In the genomic region with DNA sequence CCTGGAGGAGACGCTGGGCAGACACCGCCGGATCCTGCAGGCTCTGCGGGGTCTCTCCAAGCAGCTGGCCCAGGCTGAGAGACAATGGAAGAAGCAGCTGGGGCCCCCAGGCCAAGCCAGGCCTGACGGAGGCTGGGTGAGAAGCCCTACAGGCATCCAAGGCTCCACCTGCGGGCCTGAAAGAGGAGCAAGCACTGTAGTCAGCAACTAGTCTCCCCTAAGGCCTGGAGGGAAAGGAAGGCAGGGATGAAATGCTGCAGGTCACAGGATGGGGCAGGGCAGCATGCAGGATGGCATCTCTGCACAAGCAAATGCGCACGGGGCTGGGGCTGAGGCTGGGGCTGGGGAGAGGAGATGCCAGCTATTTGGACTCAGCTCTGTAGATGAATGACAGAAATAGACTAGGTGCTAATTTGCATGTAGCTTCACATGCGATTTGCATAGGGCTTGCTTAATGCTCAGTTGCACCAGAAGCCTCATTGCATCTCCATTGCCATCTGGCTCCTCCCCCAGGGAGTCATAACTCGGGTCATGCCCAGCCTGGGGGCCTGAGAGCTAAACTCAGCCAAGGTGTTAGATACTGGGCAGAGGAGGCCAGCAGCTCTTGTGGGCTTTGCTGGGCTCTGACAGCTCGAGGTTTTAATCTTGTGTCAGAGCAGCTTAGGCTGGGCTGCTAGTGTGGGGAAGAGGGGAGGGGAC, we compare ENCODE assay signal across 10 cellular contexts. TPM values are rescaled to one million over a fixed set of nuclear protein-coding genes. Genes with fewer than 3 reads are reported as not detected.
DNase-seq lines count a peak whose midpoint lies in the region; ATAC-seq and TF ChIP-seq lines count a peak whose summit lies in the region.
"Had no signal": no experiment of that assay in that cellular context is flagged by ENCODE, and none has a peak within 500 bp of the region (broad histone marks: within the 10 kb centered on the region; RNA-seq: fewer than 3 reads in every experiment).

No MANE protein-coding gene starts in this region.

- H3K27ac ChIP-seq in WERI-Rb-1 (peak overlapping the region; percentile 77), spleen (peak overlapping the region in 1 of 8 donors; percentile 24), PC-3 (ENCODE audit: low read length) (no peak overlapping the region)
- H3K27ac ChIP-seq: thoracic aorta had no signal

- no peaks in the 10 kb centered on the region for H3K27me3 ChIP-seq in WERI-Rb-1 (ENCODE audit: insufficient read depth, low read depth, severe bottlenecking)
- H3K27me3 ChIP-seq in spleen (replicated peaks in 1 of 7), result peaks cover 0 to 26% (median 2%) of the 10 kb centered on the region in 7 donors
- no peaks in the 10 kb centered on the region for H3K27me3 ChIP-seq in PC-3 (ENCODE audit: low read length)

- POLR2A ChIA-PET in PC-3 (lab: Charles Lee; ENCODE audit: unreplicated experiment), result no interaction called here

- TF ChIP-seq POLR2A in spleen (IDR thresholded peaks at IDR 0.05), result no peak

- no peaks in the 10 kb centered on the region for H3F3A ChIP-seq in PC-3 (ENCODE audit: low read length, unreplicated experiment)

- peaks cover 0 to 66% (median 35%) of the 10 kb centered on the region in 6 donors for H3K4me1 ChIP-seq in spleen
- H3K4me1 ChIP-seq in PC-3 (ENCODE audit: insufficient read depth, low read length), result peaks cover 25% of the 10 kb centered on the region

- DNase-seq in EL (peak; percentile 23), GM19238 (ENCODE audit: insufficient read length, low spot score) (peak; percentile 88), WERI-Rb-1 (peak; percentile 94), NCI-H510A treated with DMSO at 0.1 percent for 48 hours (lab: John Stamatoyannopoulos, UW) (no peak), DMS79 treated with DMSO at 0.1 percent for 48 hours (lab: John Stamatoyannopoulos, UW) (no peak), spleen (no peak), PC-3 (no peak)
- DNase-seq: NCI-H187 treated with DMSO at 0.1 percent for 48 hours had no signal

- H3K9me3 ChIP-seq in WERI-Rb-1 (ENCODE audit: severe bottlenecking) (no peaks in the 10 kb centered on the region), spleen (no peaks in the 10 kb centered on the region), PC-3 (ENCODE audit: low read length) (no peaks in the 10 kb centered on the region)
- H3K9me3 ChIP-seq: thoracic aorta had no signal

- H3K36me3 ChIP-seq in WERI-Rb-1 (no peaks in the 10 kb centered on the region), spleen (no peaks in the 10 kb centered on the region), PC-3 (ENCODE audit: low read depth, low read length) (no peaks in the 10 kb centered on the region)
- H3K36me3 ChIP-seq: thoracic aorta had no signal

- ATAC-seq in HG03139 (IDR thresholded peaks at IDR 0.05; ENCODE audit: unreplicated experiment) (peak; percentile 65), PC-3 (no peak)

- no peaks in the 10 kb centered on the region for H3K79me2 ChIP-seq in PC-3 (ENCODE audit: low read length)

- no peak for TF ChIP-seq CTCF in WERI-Rb-1 (IDR thresholded peaks at IDR 0.05; ENCODE audit: low read depth, low read length)
- TF ChIP-seq CTCF in spleen (IDR thresholded peaks at IDR 0.05 in 8 of 11, conservative IDR thresholded peaks at IDR 0.05 in 3 of 11), result no peak
- no peak for TF ChIP-seq CTCF in PC-3 (conservative IDR thresholded peaks at IDR 0.05; ENCODE audit: low read depth, low read length)

- no peaks in the 10 kb centered on the region for H3K9me2 ChIP-seq in PC-3 (replicated peaks; ENCODE audit: low read length)

- H3K4me2 ChIP-seq in PC-3 (ENCODE audit: low read length), result no peak overlapping the region

- BruUV-seq in PC-3 (replicated peaks; lab: Mats Ljungman, UMichigan), result no TSS peak

- no peaks in the 10 kb centered on the region for H4K20me1 ChIP-seq in PC-3 (ENCODE audit: low read length)

- H3K4me3 ChIP-seq in WERI-Rb-1 (ENCODE audit: low read depth, low read length) (no peak overlapping the region), spleen (peak overlapping the region in 1 of 8 donors; percentile 26), PC-3 (ENCODE audit: low read length) (no peak overlapping the region)
- H3K4me3 ChIP-seq: thoracic aorta had no signal

- CTCF ChIA-PET in PC-3 (lab: Charles Lee), result no interaction called here

- no peak overlapping the region for H2AFZ ChIP-seq in PC-3 (ENCODE audit: low read length)

- intact Hi-C loops in spleen (cut with DNase I; ENCODE audit: low total_unique reads), result no loop called here
- intact Hi-C loops in PC-3 (cut with micrococcal nuclease), result no loop called here

- H3K9ac ChIP-seq in PC-3 (ENCODE audit: low read length), result no peak overlapping the region

- 57 to 76% (median 63%) methylated on average over 10 to 11 of the region's 11 CpGs for WGBS in spleen, 5 donors

RNA-seq across cellular contexts. Expression of gene CPLX3, which starts 5.2 kb away (rescaled TPM):
- 10 to 100 TPM; 17.7 to 73.7 (median 37.0) TPM for total RNA-seq in spleen
- polyA plus RNA-seq in spleen, result 100 to 1,000 TPM in 2 of 3 donors, 10 to 100 TPM in 1; 28.9 to 207 (median 127) TPM
- not detected in 2 replicates for total RNA-seq in PC-3 (2014; rRNA removed)
- total RNA-seq: thoracic aorta had no signal

RNA-seq across cellular contexts. Expression of gene LMAN1L, which starts 8.6 kb away (rescaled TPM):
- 100 to 1,000 TPM in 4 of 7 donors, 10 to 100 TPM in 3; 55.3 to 164 (median 106) TPM for total RNA-seq in spleen
- 10 to 100 TPM in 2 of 3 donors, 1 to 10 TPM in 1; 2.4 to 36.8 (median 25.6) TPM for polyA plus RNA-seq in spleen
- total RNA-seq in PC-3 (2014; rRNA removed), result not detected in 2 replicates
- total RNA-seq: thoracic aorta had no signal

RNA-seq across cellular contexts. Expression of gene ULK3, which starts 21.7 kb away (rescaled TPM):
- total RNA-seq in spleen, result 10 to 100 TPM; 51.7 to 74.6 (median 57.7) TPM
- 10 to 100 TPM; 33.2 to 71.5 (median 64.7) TPM for polyA plus RNA-seq in spleen
- total RNA-seq in PC-3 (2014; rRNA removed), result 20.3 and 29.7 TPM in 2 replicates

RNA-seq across cellular contexts. Expression of gene CSK, which starts 39.4 kb away (rescaled TPM):
- total RNA-seq in spleen (100 to 1,000 TPM; 121 to 281 (median 197) TPM), PC-3 (2014; rRNA removed) (38.0 and 50.3 TPM in 2 replicates)
- 100 to 1,000 TPM; 150 to 244 (median 187) TPM for polyA plus RNA-seq in spleen

RNA-seq across cellular contexts. Expression of gene SCAMP2, which starts 51.9 kb away (rescaled TPM):
- total RNA-seq in spleen (100 to 1,000 TPM in 5 of 7 donors, 10 to 100 TPM in 2; 84.3 to 129 (median 113) TPM), PC-3 (2014; rRNA removed) (30.1 and 39.1 TPM in 2 replicates)
- polyA plus RNA-seq in spleen, result 10 to 100 TPM; 34.7 to 48.1 (median 38.5) TPM

Comparison
In these comparisons a context has a peak if more than half of its experiments do, and no peak if none do; other contexts are left out.
1. DNase-seq: peak in EL (single experiment), GM19238 (single experiment) and WERI-Rb-1 (single experiment); none in NCI-H510A treated with DMSO at 0.1 percent for 48 hours (single experiment), DMS79 treated with DMSO at 0.1 percent for 48 hours (single experiment), spleen (single experiment) and PC-3 (single experiment).
2. RNA of gene CPLX3, which starts 5.2 kb away (total RNA-seq): 17.7 to 73.7 TPM in spleen; not detected in PC-3; every median in the first group is over 10 times any median in the second.
3. RNA of gene LMAN1L, which starts 8.6 kb away (total RNA-seq): 55.3 to 164 TPM in spleen; not detected in PC-3; every median in the first group is over 10 times any median in the second.